ENCODE assay signal across 21 cellular contexts in genomic region chr4:62250100-62250499, GRCh38.
"Had no signal": no experiment of that assay in that cellular context is flagged by ENCODE, and none has a peak within 500 bp of the region (broad histone marks: within the 10 kb centered on the region; RNA-seq: fewer than 3 reads in every experiment).

No MANE protein-coding gene starts in this region.

- H3K27me3 Mint-ChIP-seq: central memory CD8-positive, alpha-beta T cell; naive B cell; stimulated activated memory B cell treated with anti-CD40 and anti-IgM and Interleukin-4, amounts not matched to agents 10 μg/mL and 1 μg/mL and 100 μg/mL, for 72 hours; stimulated activated naive CD8-positive, alpha-beta T cell treated with anti-CD3 and anti-CD28 coated beads, Interleukin-15, Interleukin-2, amounts not matched to agents 100 ng/mL and 50 ng/mL, for 24 hours had no signal

- DNase-seq: cortex of kidney; dorsolateral prefrontal cortex; effector CD8-positive, alpha-beta T cell; foreskin melanocyte; heart left ventricle; hippocampal formation; left ventricle myocardium superior; mesendoderm; naive B cell; occipital lobe; pancreas; right cardiac atrium; stimulated activated CD4-positive, alpha-beta T cell treated with anti-CD3 and anti-CD28 coated beads, Interleukin-2, amount 100 ng/mL, for 48 hours; stimulated activated CD8-positive, alpha-beta memory T cell treated with anti-CD3 and anti-CD28 coated beads, Interleukin-4, amount 100 ng/mL, for 48 hours; upper lobe of right lung had no signal

- H3K4me1 Mint-ChIP-seq: central memory CD8-positive, alpha-beta T cell; naive B cell; stimulated activated memory B cell treated with anti-CD40 and anti-IgM and Interleukin-4, amounts not matched to agents 10 μg/mL and 1 μg/mL and 100 μg/mL, for 72 hours had no signal

- H3K4me2 ChIP-seq: smooth muscle cell had no signal

- H3K27me3 ChIP-seq: dorsolateral prefrontal cortex, heart left ventricle, pancreas, tibial nerve, upper lobe of right lung had no signal

- H3K36me3 Mint-ChIP-seq: naive B cell; stimulated activated memory B cell treated with anti-CD40 and anti-IgM and Interleukin-4, amounts not matched to agents 10 μg/mL and 1 μg/mL and 100 μg/mL, for 72 hours had no signal

- H3K36me3 ChIP-seq: heart left ventricle, pancreas, tibial nerve, upper lobe of right lung had no signal

- H3K4me3 Mint-ChIP-seq: central memory CD8-positive, alpha-beta T cell; naive B cell; stimulated activated memory B cell treated with anti-CD40 and anti-IgM and Interleukin-4, amounts not matched to agents 10 μg/mL and 1 μg/mL and 100 μg/mL, for 72 hours; stimulated activated naive CD8-positive, alpha-beta T cell treated with anti-CD3 and anti-CD28 coated beads, Interleukin-15, Interleukin-2, amounts not matched to agents 100 ng/mL and 50 ng/mL, for 24 hours had no signal

- ATAC-seq: heart left ventricle; left ventricle myocardium superior; pancreas; right cardiac atrium; stimulated activated memory B cell treated with anti-CD40 and anti-IgM and Interleukin-4, amounts not matched to agents 10 μg/mL and 1 μg/mL and 100 μg/mL, for 72 hours; upper lobe of right lung had no signal

- H3K27ac ChIP-seq: dorsolateral prefrontal cortex, heart left ventricle, pancreas, tibial nerve, upper lobe of right lung had no signal

- H3K9me3 ChIP-seq: heart left ventricle, pancreas, tibial nerve, upper lobe of right lung had no signal

- H3K27ac Mint-ChIP-seq: naive B cell; progenitor cell of endocrine pancreas; stimulated activated memory B cell treated with anti-CD40 and anti-IgM and Interleukin-4, amounts not matched to agents 10 μg/mL and 1 μg/mL and 100 μg/mL, for 72 hours; stimulated activated naive CD8-positive, alpha-beta T cell treated with anti-CD3 and anti-CD28 coated beads, Interleukin-15, Interleukin-2, amounts not matched to agents 100 ng/mL and 50 ng/mL, for 24 hours had no signal

- H3K4me1 ChIP-seq: heart left ventricle, pancreas, tibial nerve, upper lobe of right lung had no signal

- H3K4me3 ChIP-seq: dorsolateral prefrontal cortex, heart left ventricle, pancreas, smooth muscle cell, tibial nerve, upper lobe of right lung had no signal

- H3K9me3 Mint-ChIP-seq: stimulated activated memory B cell treated with anti-CD40 and anti-IgM and Interleukin-4, amounts not matched to agents 10 μg/mL and 1 μg/mL and 100 μg/mL, for 72 hours had no signal
